ENCODE assay signal across 16 cellular contexts in the genomic region with DNA sequence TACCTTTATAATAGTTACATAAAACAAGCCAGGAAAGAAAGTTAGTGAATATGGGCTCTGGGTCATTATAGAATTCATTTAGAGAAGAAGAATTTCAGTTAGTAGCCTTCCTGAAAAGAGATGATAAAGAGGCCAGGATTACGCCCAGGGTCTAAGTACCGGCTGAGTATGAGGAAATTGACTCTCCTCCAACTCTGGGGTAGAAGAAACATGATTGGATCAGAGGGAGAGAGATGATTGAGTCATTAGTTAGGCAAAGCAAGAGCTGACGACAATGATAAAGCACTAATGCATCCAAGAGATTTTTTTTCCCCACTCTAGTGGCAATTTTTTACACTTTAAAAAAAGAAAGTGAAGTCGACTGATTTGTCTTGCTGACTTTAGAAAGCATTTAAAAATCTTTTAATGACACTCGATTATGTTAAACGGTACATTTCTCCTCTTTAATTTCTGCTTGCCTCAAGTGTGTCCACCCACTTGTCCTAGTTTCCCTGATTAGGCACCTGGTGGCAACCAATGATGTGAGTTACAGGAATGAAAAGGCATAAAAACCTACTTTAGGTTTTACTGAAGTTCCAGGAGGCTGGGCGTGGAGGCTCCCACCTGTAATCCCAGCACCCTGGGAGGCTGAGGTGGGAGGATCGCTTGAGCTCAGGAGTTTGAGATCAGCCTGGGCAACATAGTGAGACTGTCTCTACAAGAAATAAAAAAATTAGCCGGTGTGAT. TPM values are rescaled to one million over a fixed set of nuclear protein-coding genes. Genes with fewer than 3 reads are reported as not detected.
DNase-seq lines count a peak whose midpoint lies in the region; ATAC-seq, FAIRE-seq and TF ChIP-seq lines count a peak whose summit lies in the region.
"Had no signal": no experiment of that assay in that cellular context is flagged by ENCODE, and none has a peak within 500 bp of the region (broad histone marks: within the 10 kb centered on the region; RNA-seq: fewer than 3 reads in every experiment).

No MANE protein-coding gene starts in this region.

- H3K9me3 Mint-ChIP-seq in Calu3 (ENCODE audit: low read depth, unreplicated experiment): no peaks in the 10 kb centered on the region
- H3K9me3 Mint-ChIP-seq: activated CD4-positive, alpha-beta memory T cell treated with anti-CD3 and anti-CD28 coated beads, Interleukin-2, amount 10 ng/mL, durations not matched to agents 7 days and 5 days; activated T-helper 1 cell treated with anti-CD3 and anti-CD28 coated beads, Interleukin-12 subunit alpha, Interleukin-12 subunit beta, Interleukin-2, Interleukin-4 antibody, amounts not matched to agents 30 ng/mL and 10 ng/mL and 1 ng/mL, durations not matched to agents 14 hours and 24 hours and 36 hours had no signal

- H3K36me3 Mint-ChIP-seq in Calu3 (ENCODE audit: insufficient read depth, unreplicated experiment): no peaks in the 10 kb centered on the region

- peaks cover 11% of the 10 kb centered on the region for H3K4me1 Mint-ChIP-seq in Calu3 (ENCODE audit: low read depth, unreplicated experiment)
- H3K4me1 Mint-ChIP-seq: activated CD4-positive, alpha-beta memory T cell treated with anti-CD3 and anti-CD28 coated beads, Interleukin-2, amount 10 ng/mL, durations not matched to agents 7 days and 5 days had no signal

- H3K27ac ChIP-seq in epithelial cell of prostate (peak overlapping the region; percentile 1), pancreas (peak overlapping the region in 1 of 4 donors; percentile 17)
- H3K27ac ChIP-seq: dorsolateral prefrontal cortex, testis had no signal

- no TSS peak for BruUV-seq in Calu3 (replicated peaks; lab: Mats Ljungman, UMichigan)

- WGBS in pancreas, 2 donors: 54 to 60% methylated on average over 9 of the region's 9 CpGs

- TF ChIP-seq CTCF in pancreas (IDR thresholded peaks at IDR 0.05) (no peak), Calu3 (IDR thresholded peaks at IDR 0.05; ENCODE audit: unreplicated experiment) (no peak)

- intact Hi-C loops in pancreas (cut with DNase I) (no loop called here), Calu3 (cut with micrococcal nuclease; ENCODE audit: unreplicated experiment) (no loop called here)

- CTCF ChIA-PET in Calu3 (lab: Charles Lee): no interaction called here

- ATAC-seq in pancreas (peak in 3 of 4 donors; percentile 69 to 79 (median 71)), HG03097 (IDR thresholded peaks at IDR 0.05; ENCODE audit: low FRiP score, unreplicated experiment) (no peak), GM19455 (IDR thresholded peaks at IDR 0.05; ENCODE audit: unreplicated experiment) (no peak)

- no peak for FAIRE-seq in pancreas (lab: Jason Lieb, UNC)
- FAIRE-seq: G401.6 had no signal

- H3K36me3 ChIP-seq in pancreas: no peaks in the 10 kb centered on the region

- no peak overlapping the region for H3K4me3 Mint-ChIP-seq in Calu3 (ENCODE audit: low read depth, unreplicated experiment)
- H3K4me3 Mint-ChIP-seq: activated CD4-positive, alpha-beta memory T cell treated with anti-CD3 and anti-CD28 coated beads, Interleukin-2, amount 10 ng/mL, durations not matched to agents 7 days and 5 days; activated T-helper 1 cell treated with anti-CD3 and anti-CD28 coated beads, Interleukin-12 subunit alpha, Interleukin-12 subunit beta, Interleukin-2, Interleukin-4 antibody, amounts not matched to agents 30 ng/mL and 10 ng/mL and 1 ng/mL, durations not matched to agents 14 hours and 24 hours and 36 hours had no signal

- H3K27ac Mint-ChIP-seq in Calu3 (ENCODE audit: unreplicated experiment): no peak overlapping the region
- H3K27ac Mint-ChIP-seq: activated CD4-positive, alpha-beta memory T cell treated with anti-CD3 and anti-CD28 coated beads, Interleukin-2, amount 10 ng/mL, durations not matched to agents 7 days and 5 days; activated T-helper 1 cell treated with anti-CD3 and anti-CD28 coated beads, Interleukin-12 subunit alpha, Interleukin-12 subunit beta, Interleukin-2, Interleukin-4 antibody, amounts not matched to agents 30 ng/mL and 10 ng/mL and 1 ng/mL, durations not matched to agents 14 hours and 24 hours and 36 hours had no signal

- no peaks in the 10 kb centered on the region for H3K9me3 ChIP-seq in pancreas
- H3K9me3 ChIP-seq: testis had no signal

- DNase-seq in Daoy (ENCODE audit: low read depth): peak; percentile 20
- peak; percentile 77 for DNase-seq in M059J (ENCODE audit: low read depth)
- DNase-seq in epithelial cell of prostate (ENCODE audit: low read depth, low spot score): peak; percentile 45
- no peak for DNase-seq in pancreas
- no peak for DNase-seq in Calu3
- no peak for DNase-seq in NOMO-1 (lab: John Stamatoyannopoulos, UW; ENCODE audit: unreplicated experiment in 2 of 2)
- DNase-seq: activated CD4-positive, alpha-beta memory T cell treated with anti-CD3 and anti-CD28 coated beads, Interleukin-2, amount 10 ng/mL, durations not matched to agents 7 days and 5 days; dorsolateral prefrontal cortex; glutamatergic neuron; islet precursor cell; NCI-H2171 treated with DMSO at 0.1 percent for 48 hours; testis had no signal

- no peak overlapping the region for H3K4me3 ChIP-seq in pancreas
- H3K4me3 ChIP-seq: dorsolateral prefrontal cortex, testis had no signal

- peaks cover 30% of the 10 kb centered on the region for H3K27me3 Mint-ChIP-seq in Calu3 (ENCODE audit: unreplicated experiment)

- H3K27me3 ChIP-seq in pancreas: no peaks in the 10 kb centered on the region
- H3K27me3 ChIP-seq: dorsolateral prefrontal cortex, testis had no signal

- no peaks in the 10 kb centered on the region for H3K4me1 ChIP-seq in pancreas
- H3K4me1 ChIP-seq: testis had no signal

RNA-seq across cellular contexts. Expression of a gene that starts 37.3 kb away (rescaled TPM):
- total RNA-seq in Daoy (2014; rRNA removed; shearing (Covaris generic)): 173 and 263 TPM in 2 replicates
- total RNA-seq in M059J (2014; rRNA removed; shearing (Covaris generic)): 127 and 145 TPM in 2 replicates
- total RNA-seq in pancreas: 100 to 1,000 TPM in 3 of 6 donors, 10 to 100 TPM in 3; 49.4 to 324 (median 120) TPM
- 100 to 1,000 TPM; 156 to 186 TPM for polyA plus RNA-seq in pancreas
- 12.0 and 20.6 TPM in 2 replicates for total RNA-seq in Calu3 (2022)
- total RNA-seq: activated CD4-positive, alpha-beta memory T cell treated with anti-CD3 and anti-CD28 coated beads, Interleukin-2, amount 10 ng/mL, durations not matched to agents 7 days and 5 days; activated T-helper 1 cell treated with anti-CD3 and anti-CD28 coated beads, Interleukin-12 subunit alpha, Interleukin-12 subunit beta, Interleukin-2, Interleukin-4 antibody, amounts not matched to agents 30 ng/mL and 10 ng/mL and 1 ng/mL, durations not matched to agents 14 hours and 24 hours and 36 hours had no signal

Comparison
In these comparisons a context has a peak if more than half of its experiments do, and no peak if none do; other contexts are left out.
1. DNase-seq: peak in Daoy (single experiment), M059J (single experiment) and epithelial cell of prostate (single experiment); none in pancreas (0 of 6), Calu3 (single experiment) and NOMO-1 (0 of 2).
2. ATAC-seq: peak in pancreas (3 of 4); none in HG03097 (single experiment) and GM19455 (single experiment).